In the genomic region with DNA sequence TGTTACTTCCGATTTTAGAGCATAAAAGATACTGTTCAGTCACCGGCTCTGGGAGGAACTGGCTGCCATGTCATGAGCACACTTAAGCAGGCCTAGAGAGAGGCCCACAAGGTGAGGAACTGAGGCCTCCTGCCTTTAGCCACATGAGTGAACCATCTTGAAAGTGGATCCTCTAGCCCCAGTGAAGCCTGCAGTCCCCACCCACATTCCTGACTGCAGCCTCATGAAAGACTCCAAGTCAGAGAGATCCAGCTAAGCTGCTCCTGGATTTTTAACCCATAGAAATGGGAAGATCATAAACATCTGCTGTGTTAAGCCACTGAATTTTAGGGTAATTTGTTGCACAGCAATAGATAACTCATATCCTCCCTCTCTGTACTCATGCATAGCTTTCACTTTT, we compare ENCODE assay signal across 18 cellular contexts. TPM values are rescaled to one million over a fixed set of nuclear protein-coding genes. Genes with fewer than 3 reads are reported as not detected.
DNase-seq lines count a peak whose midpoint lies in the region; ATAC-seq and TF ChIP-seq lines count a peak whose summit lies in the region.
"Had no signal": no experiment of that assay in that cellular context is flagged by ENCODE, and none has a peak within 500 bp of the region (broad histone marks: within the 10 kb centered on the region; RNA-seq: fewer than 3 reads in every experiment).

No MANE protein-coding gene starts in this region.

- peaks cover 2 to 7% of the 10 kb centered on the region in 2 experiments for H3K36me3 ChIP-seq in SK-N-SH (replicated peaks in 1 of 2; ENCODE audit: control insufficient read depth in 1 of 2, insufficient read depth in 2 of 2, low read length in 1 of 2)
- H3K36me3 ChIP-seq in BE2C, result peaks cover 10% of the 10 kb centered on the region
- peaks cover 3% of the 10 kb centered on the region for H3K36me3 ChIP-seq in smooth muscle cell (ENCODE audit: low read depth)

- H3K79me2 ChIP-seq in SK-N-SH (ENCODE audit: insufficient read depth) (no peaks in the 10 kb centered on the region), smooth muscle cell (ENCODE audit: low read depth) (no peaks in the 10 kb centered on the region)

- H3F3A ChIP-seq in SK-N-SH (replicated peaks; ENCODE audit: insufficient read depth) (no peaks in the 10 kb centered on the region), smooth muscle cell (ENCODE audit: low read depth) (no peaks in the 10 kb centered on the region)

- H4K20me1 ChIP-seq in SK-N-SH (ENCODE audit: insufficient read depth), result no peaks in the 10 kb centered on the region
- H4K20me1 ChIP-seq in smooth muscle cell (ENCODE audit: low read depth), result no peaks in the 10 kb centered on the region

- H3K27me3 ChIP-seq in SK-N-SH (ENCODE audit: insufficient read depth) (no peaks in the 10 kb centered on the region), BE2C (no peaks in the 10 kb centered on the region), smooth muscle cell (ENCODE audit: low read depth) (no peaks in the 10 kb centered on the region)
- H3K27me3 ChIP-seq: tibial artery had no signal

- no peaks in the 10 kb centered on the region for H3K27me3 Mint-ChIP-seq in WTC11 (ENCODE audit: low read depth)

- H3K27ac ChIP-seq in SK-N-SH (ENCODE audit: low read depth in 2 of 2, low read length in 1 of 2), result no peak overlapping the region
- H3K27ac ChIP-seq in smooth muscle cell (ENCODE audit: low read depth), result no peak overlapping the region
- H3K27ac ChIP-seq: tibial artery had no signal

- H3K4me2 ChIP-seq in SK-N-SH (no peak overlapping the region), smooth muscle cell (no peak overlapping the region)

- peak overlapping the region; percentile 74; the same call in 1 of the 2 replicates for H3K27ac Mint-ChIP-seq in WTC11
- H3K27ac Mint-ChIP-seq: activated CD4-positive, alpha-beta T cell treated with anti-CD3 and anti-CD28 coated beads, Interleukin-2, amount 10 ng/mL, durations not matched to agents 24 days and 14 days; effector memory CD8-positive, alpha-beta T cell had no signal

- TF ChIP-seq CTCF in SK-N-SH (IDR thresholded peaks at IDR 0.05) (no peak), WTC11 (IDR thresholded peaks at IDR 0.05) (no peak), BE2C (IDR thresholded peaks at IDR 0.05; ENCODE audit: low read depth, low read length) (no peak), smooth muscle cell (IDR thresholded peaks at IDR 0.05; ENCODE audit: borderline replicate concordance, insufficient read depth, poor library complexity, severe bottlenecking) (no peak)

- H2AFZ ChIP-seq in SK-N-SH (ENCODE audit: low read depth), result no peak overlapping the region
- H2AFZ ChIP-seq in smooth muscle cell (ENCODE audit: low read depth), result no peak overlapping the region

- TF ChIP-seq POLR2A in GM18505 (IDR thresholded peaks at IDR 0.05; ENCODE audit: borderline replicate concordance, extremely low read depth, insufficient read depth, insufficient read length), result no peak

- TF ChIP-seq RAD21 in SK-N-SH (IDR thresholded peaks at IDR 0.05; ENCODE audit: low read length), result no peak

- no peaks in the 10 kb centered on the region for H3K9me3 ChIP-seq in SK-N-SH
- H3K9me3 ChIP-seq in BE2C, result no peaks in the 10 kb centered on the region
- no peaks in the 10 kb centered on the region for H3K9me3 ChIP-seq in smooth muscle cell (replicated peaks; ENCODE audit: low read depth)
- H3K9me3 ChIP-seq: tibial artery had no signal

- H3K4me3 ChIP-seq in SK-N-SH (ENCODE audit: low read depth in 2 of 2, low read length in 1 of 2) (no peak overlapping the region), BE2C (ENCODE audit: low read depth, low read length) (no peak overlapping the region), smooth muscle cell (no peak overlapping the region)
- H3K4me3 ChIP-seq: lung, tibial artery had no signal

- POLR2A ChIA-PET in SK-N-SH (lab: Yijun Ruan, JAX) (no interaction called here), WTC11 (lab: Charles Lee) (no interaction called here)

- H3K9ac ChIP-seq in SK-N-SH, result no peak overlapping the region
- H3K9ac ChIP-seq in smooth muscle cell (ENCODE audit: low read depth), result no peak overlapping the region

- WGBS in SK-N-SH (ENCODE audit: low lambda C conversion rate), result 100% methylated on average over 1 of the region's 2 CpGs
- 65% methylated on average over 2 of the region's 2 CpGs for WGBS in smooth muscle cell (ENCODE audit: low lambda C conversion rate)

- H3K36me3 Mint-ChIP-seq in WTC11, result peaks cover 6% of the 10 kb centered on the region; the same call in 1 of the 2 replicates

- CTCF ChIA-PET in SK-N-SH (lab: Yijun Ruan, JAX) (no interaction called here), WTC11 (lab: Charles Lee) (interaction anchor here (0.9 kb wide), 1 partner anchor 59 kb away, joined by 4 read pairs; no protein-coding TSS in a partner anchor)

- H3K4me1 Mint-ChIP-seq in WTC11, result peaks cover 10% of the 10 kb centered on the region
- H3K4me1 Mint-ChIP-seq: activated CD4-positive, alpha-beta T cell treated with anti-CD3 and anti-CD28 coated beads, Interleukin-2, amount 10 ng/mL, durations not matched to agents 24 days and 14 days had no signal

- H3K4me3 Mint-ChIP-seq in WTC11, result no peak overlapping the region
- H3K4me3 Mint-ChIP-seq: activated CD4-positive, alpha-beta T cell treated with anti-CD3 and anti-CD28 coated beads, Interleukin-2, amount 10 ng/mL, durations not matched to agents 24 days and 14 days; effector memory CD8-positive, alpha-beta T cell had no signal

- no peaks in the 10 kb centered on the region for H3K9me2 ChIP-seq in SK-N-SH

- TF ChIP-seq EP300 in SK-N-SH (IDR thresholded peaks at IDR 0.05; ENCODE audit: borderline replicate concordance in 1 of 2, low read depth in 1 of 2, low read length in 1 of 2), result no peak

- H3K4me1 ChIP-seq in SK-N-SH (ENCODE audit: control insufficient read depth in 1 of 2, insufficient read depth in 2 of 2, low read depth in 1 of 2, low read length in 1 of 2) (peaks cover 0 to 5% of the 10 kb centered on the region in 2 experiments; a peak in 1 of 4 replicates), BE2C (peaks cover 6% of the 10 kb centered on the region; the same call in 1 of the 2 replicates), smooth muscle cell (ENCODE audit: low read depth) (peaks cover 5% of the 10 kb centered on the region)
- H3K4me1 ChIP-seq: tibial artery had no signal

- DNase-seq in SK-N-SH (no peak), WTC11 (ENCODE audit: low spot score) (no peak), glomerular visceral epithelial cell (ENCODE audit: extremely low spot score) (peak; percentile 23), BE2C (no peak), NCI-H187 (lab: John Stamatoyannopoulos, UW) (no peak), smooth muscle cell (lab: John Stamatoyannopoulos, UW; ENCODE audit: unreplicated experiment) (no peak)
- DNase-seq: activated CD4-positive, alpha-beta T cell treated with anti-CD3 and anti-CD28 coated beads, Interleukin-2, amount 10 ng/mL, durations not matched to agents 24 days and 14 days; anterior cingulate cortex; DMS153; effector memory CD8-positive, alpha-beta T cell; hippocampal formation; MV-4-11; NCI-H345; tibial artery had no signal

- no peaks in the 10 kb centered on the region for H3K9me3 Mint-ChIP-seq in WTC11
- H3K9me3 Mint-ChIP-seq: activated CD4-positive, alpha-beta T cell treated with anti-CD3 and anti-CD28 coated beads, Interleukin-2, amount 10 ng/mL, durations not matched to agents 24 days and 14 days; effector memory CD8-positive, alpha-beta T cell had no signal

- ATAC-seq in SK-N-SH treated with all-trans-retinoic acid at 6 μM for 48 hours (peak; percentile 87), WTC11 (peak; percentile 64; the same call in 1 of the 2 replicates), GM18505 (IDR thresholded peaks at IDR 0.05; ENCODE audit: unreplicated experiment) (no peak)
- ATAC-seq: effector memory CD8-positive, alpha-beta T cell had no signal

TF ChIP-seq in SK-N-SH treated with all-trans-retinoic acid at 6 μM for 48 hours, 23 proteins besides CTCF, POLR2A, EP300 and RAD21:
- TF ChIP-seq ZFP30 (CRISPR knock-in tag; IDR thresholded peaks at IDR 0.05), result no peak
- no peak for TF ChIP-seq RARB (CRISPR knock-in tag; IDR thresholded peaks at IDR 0.05)
- TF ChIP-seq ZC3H10 (CRISPR knock-in tag; IDR thresholded peaks at IDR 0.05), result no peak
- no peak for TF ChIP-seq BACH2 (CRISPR knock-in tag; IDR thresholded peaks at IDR 0.05; ENCODE audit: borderline replicate concordance)

TF ChIP-seq in SK-N-SH, 30 proteins besides CTCF, POLR2A, EP300 and RAD21 (continues in another document):
- TF ChIP-seq POLR2AphosphoS5 (IDR thresholded peaks at IDR 0.05; ENCODE audit: low read depth, low read length) (no peak), TEAD4 (IDR thresholded peaks at IDR 0.05; ENCODE audit: borderline replicate concordance, insufficient read depth) (no peak)

TF ChIP-seq in WTC11, 78 proteins besides CTCF, POLR2A, EP300 and RAD21 (continues in another document):
- no peak for TF ChIP-seq ZNF232 (CRISPR knock-in tag; IDR thresholded peaks at IDR 0.05)
- TF ChIP-seq FOXP1 (CRISPR knock-in tag; IDR thresholded peaks at IDR 0.05; ENCODE audit: borderline replicate concordance), result no peak

RNA-seq across cellular contexts. Expression of gene LIFR, which starts 55.6 kb away (rescaled TPM):
- polyA plus RNA-seq in SK-N-SH (2012; rRNA removed), result 3.8 and 5.0 TPM in 2 replicates
- 5.6 and 5.8 TPM in 2 replicates for polyA plus RNA-seq in SK-N-SH (2012; cell fraction: cytosol; rRNA removed)
- polyA plus RNA-seq in SK-N-SH (2012; cell fraction: nucleus; rRNA removed), result 5.0 and 10.2 TPM in 2 replicates
- 12.9 to 14.4 TPM (median 13.7 TPM) in 3 replicates for total RNA-seq in WTC11 (2021)
- polyA plus RNA-seq in BE2C (2012; ENCODE audit: insufficient read depth, insufficient read length, low read depth), result 8.2 TPM
- total RNA-seq in smooth muscle cell, result 29.2 and 38.9 TPM in 2 replicates
- 14.3 and 17.7 TPM in 2 replicates for polyA plus RNA-seq in smooth muscle cell
- total RNA-seq: T-helper 1 cell treated with Interleukin-12 subunit alpha and Interleukin-12 subunit beta and Interleukin-4 antibody, amounts not matched to agents 30 ng/mL and 1 ng/mL, for 36 hours had no signal
